In the genomic region with DNA sequence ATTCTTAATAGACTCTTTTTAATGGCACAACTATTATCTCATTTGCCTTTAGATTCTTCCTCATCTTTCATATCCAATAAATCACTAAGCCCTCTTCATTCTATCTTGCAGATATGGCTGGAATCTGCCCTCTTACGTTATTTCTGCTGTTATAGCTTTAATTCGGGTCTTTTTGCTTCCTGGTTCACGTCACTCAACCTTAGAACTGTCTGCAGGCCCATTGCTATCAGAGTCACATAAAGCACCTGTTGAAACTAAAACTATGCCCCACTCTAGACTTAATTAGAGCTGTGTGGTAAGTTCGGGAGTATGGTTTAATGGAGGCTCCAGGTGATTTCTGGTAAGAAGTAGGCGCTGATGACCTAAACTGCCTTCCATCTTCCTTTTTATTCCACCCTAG, we compare ENCODE assay signal across 1 cellular context.
TF ChIP-seq lines count a peak whose summit lies in the region.

No MANE protein-coding gene starts in this region.

TF ChIP-seq in HepG2, 621 proteins besides CTCF, POLR2A, EP300 and RAD21:
- TF ChIP-seq, protein P1, sequence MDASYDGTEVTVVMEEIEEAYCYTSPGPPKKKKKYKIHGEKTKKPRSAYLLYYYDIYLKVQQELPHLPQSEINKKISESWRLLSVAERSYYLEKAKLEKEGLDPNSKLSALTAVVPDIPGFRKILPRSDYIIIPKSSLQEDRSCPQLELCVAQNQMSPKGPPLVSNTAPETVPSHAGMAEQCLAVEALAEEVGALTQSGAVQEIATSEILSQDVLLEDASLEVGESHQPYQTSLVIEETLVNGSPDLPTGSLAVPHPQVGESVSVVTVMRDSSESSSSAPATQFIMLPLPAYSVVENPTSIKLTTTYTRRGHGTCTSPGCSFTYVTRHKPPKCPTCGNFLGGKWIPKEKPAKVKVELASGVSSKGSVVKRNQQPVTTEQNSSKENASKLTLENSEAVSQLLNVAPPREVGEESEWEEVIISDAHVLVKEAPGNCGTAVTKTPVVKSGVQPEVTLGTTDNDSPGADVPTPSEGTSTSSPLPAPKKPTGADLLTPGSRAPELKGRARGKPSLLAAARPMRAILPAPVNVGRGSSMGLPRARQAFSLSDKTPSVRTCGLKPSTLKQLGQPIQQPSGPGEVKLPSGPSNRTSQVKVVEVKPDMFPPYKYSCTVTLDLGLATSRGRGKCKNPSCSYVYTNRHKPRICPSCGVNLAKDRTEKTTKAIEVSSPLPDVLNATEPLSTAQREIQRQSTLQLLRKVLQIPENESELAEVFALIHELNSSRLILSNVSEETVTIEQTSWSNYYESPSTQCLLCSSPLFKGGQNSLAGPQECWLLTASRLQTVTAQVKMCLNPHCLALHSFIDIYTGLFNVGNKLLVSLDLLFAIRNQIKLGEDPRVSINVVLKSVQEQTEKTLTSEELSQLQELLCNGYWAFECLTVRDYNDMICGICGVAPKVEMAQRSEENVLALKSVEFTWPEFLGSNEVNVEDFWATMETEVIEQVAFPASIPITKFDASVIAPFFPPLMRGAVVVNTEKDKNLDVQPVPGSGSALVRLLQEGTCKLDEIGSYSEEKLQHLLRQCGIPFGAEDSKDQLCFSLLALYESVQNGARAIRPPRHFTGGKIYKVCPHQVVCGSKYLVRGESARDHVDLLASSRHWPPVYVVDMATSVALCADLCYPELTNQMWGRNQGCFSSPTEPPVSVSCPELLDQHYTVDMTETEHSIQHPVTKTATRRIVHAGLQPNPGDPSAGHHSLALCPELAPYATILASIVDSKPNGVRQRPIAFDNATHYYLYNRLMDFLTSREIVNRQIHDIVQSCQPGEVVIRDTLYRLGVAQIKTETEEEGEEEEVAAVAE (CRISPR knock-in tag; IDR thresholded peaks at IDR 0.05; ENCODE audit: borderline replicate concordance) = no peak
